In genomic region chr7:93117327-93117726, GRCh38 we compare ENCODE assay signal across 8 cellular contexts. TPM values are rescaled to one million over a fixed set of nuclear protein-coding genes. Genes with fewer than 3 reads are reported as not detected.
DNase-seq lines count a peak whose midpoint lies in the region; ATAC-seq and TF ChIP-seq lines count a peak whose summit lies in the region.

No MANE protein-coding gene starts in this region.

- intact Hi-C loops in left ventricle myocardium inferior (cut with micrococcal nuclease) (no loop called here), cardiac septum (cut with DNase I) (no loop called here), lower lobe of right lung (cut with DNase I) (no loop called here), posterior vena cava (cut with DNase I) (no loop called here)

- DNase-seq in left ventricle myocardium inferior (no peak), cardiac septum (ENCODE audit: low spot score) (no peak), lower lobe of right lung (no peak), posterior vena cava (ENCODE audit: low spot score) (no peak), NCI-H2107 treated with DMSO at 0.1 percent for 48 hours (lab: John Stamatoyannopoulos, UW; ENCODE audit: unreplicated experiment) (no peak), amniotic stem cell (lab: John Stamatoyannopoulos, UW) (no peak), HEK293T (ENCODE audit: extremely low spot score) (no peak)
- no peak for DNase-seq in activated CD8-positive, alpha-beta T cell treated with anti-CD3 and anti-CD28 coated beads, Interleukin-2, amount 10 ng/mL, durations not matched to agents 7 days and 5 days

- peak overlapping the region; percentile 89 for H3K27ac Mint-ChIP-seq in activated CD8-positive, alpha-beta T cell treated with anti-CD3 and anti-CD28 coated beads, Interleukin-2, amount 10 ng/mL, durations not matched to agents 7 days and 5 days

- CTCF ChIA-PET in activated CD8-positive, alpha-beta T cell treated with anti-CD3 and anti-CD28 coated beads, Interleukin-2, amount 10 ng/mL, durations not matched to agents 7 days and 5 days (lab: Charles Lee) = interaction anchor here (0.9 to 2.6 kb wide), 9 partner anchors 14 to 588 kb away, joined by 3 to 11 read pairs (median 4); partner anchors contain the start of genes RBM48 and VPS50
- CTCF ChIA-PET in HEK293T (lab: Yijun Ruan, JAX) = no interaction called here

- H3K9me3 ChIP-seq in left ventricle myocardium inferior (replicated peaks) (peaks cover 50% of the 10 kb centered on the region), lower lobe of right lung (peaks cover 5% of the 10 kb centered on the region)

- H3K4me1 ChIP-seq in left ventricle myocardium inferior (peaks cover 26% of the 10 kb centered on the region), lower lobe of right lung (peaks cover 21% of the 10 kb centered on the region)

- peak overlapping the region; percentile 88 for H3K4me3 Mint-ChIP-seq in activated CD8-positive, alpha-beta T cell treated with anti-CD3 and anti-CD28 coated beads, Interleukin-2, amount 10 ng/mL, durations not matched to agents 7 days and 5 days

- peaks cover 87% of the 10 kb centered on the region for H3K36me3 Mint-ChIP-seq in activated CD8-positive, alpha-beta T cell treated with anti-CD3 and anti-CD28 coated beads, Interleukin-2, amount 10 ng/mL, durations not matched to agents 7 days and 5 days (ENCODE audit: low read depth)

- ATAC-seq in activated CD8-positive, alpha-beta T cell treated with anti-CD3 and anti-CD28 coated beads, Interleukin-2, amount 10 ng/mL, durations not matched to agents 7 days and 5 days = peak; percentile 34
- peak in 1 of 2 donors; percentile 18 for ATAC-seq in lower lobe of right lung

- peaks cover 14% of the 10 kb centered on the region for H3K9me3 Mint-ChIP-seq in activated CD8-positive, alpha-beta T cell treated with anti-CD3 and anti-CD28 coated beads, Interleukin-2, amount 10 ng/mL, durations not matched to agents 7 days and 5 days (ENCODE audit: insufficient read depth)

- no peaks in the 10 kb centered on the region for H3K27me3 Mint-ChIP-seq in activated CD8-positive, alpha-beta T cell treated with anti-CD3 and anti-CD28 coated beads, Interleukin-2, amount 10 ng/mL, durations not matched to agents 7 days and 5 days (ENCODE audit: low read depth)

- TF ChIP-seq CTCF in left ventricle myocardium inferior (IDR thresholded peaks at IDR 0.05; ENCODE audit: borderline replicate concordance) (no peak), lower lobe of right lung (IDR thresholded peaks at IDR 0.05) (no peak)

- H3K27me3 ChIP-seq in left ventricle myocardium inferior (ENCODE audit: low read depth) (no peaks in the 10 kb centered on the region), lower lobe of right lung (ENCODE audit: low read depth) (no peaks in the 10 kb centered on the region)

- H3K4me1 Mint-ChIP-seq in activated CD8-positive, alpha-beta T cell treated with anti-CD3 and anti-CD28 coated beads, Interleukin-2, amount 10 ng/mL, durations not matched to agents 7 days and 5 days (ENCODE audit: low read depth) = peaks cover 48% of the 10 kb centered on the region

- H3K27ac ChIP-seq in left ventricle myocardium inferior (replicated peaks) = peak overlapping the region; percentile 72
- peak overlapping the region; percentile 83 for H3K27ac ChIP-seq in lower lobe of right lung

- H3K36me3 ChIP-seq in left ventricle myocardium inferior = peaks cover 33% of the 10 kb centered on the region
- H3K36me3 ChIP-seq in lower lobe of right lung = peaks cover 1% of the 10 kb centered on the region

- H3K4me3 ChIP-seq in left ventricle myocardium inferior = peak overlapping the region; percentile 61
- peak overlapping the region; percentile 58 for H3K4me3 ChIP-seq in lower lobe of right lung

- POLR2A ChIA-PET in activated CD8-positive, alpha-beta T cell treated with anti-CD3 and anti-CD28 coated beads, Interleukin-2, amount 10 ng/mL, durations not matched to agents 7 days and 5 days (lab: Charles Lee) = interaction anchor here (0.6 to 2.8 kb wide), 13 partner anchors 9 to 284 kb away, joined by 3 to 21 read pairs (median 3); partner anchors contain the start of genes SAMD9L and VPS50
- POLR2A ChIA-PET in HEK293T (lab: Yijun Ruan, JAX) = interaction anchor here (1.0 kb wide), 1 partner anchor 9 kb away, joined by 4 read pairs; no protein-coding TSS in a partner anchor

TF ChIP-seq in HEK293T, 16 proteins besides CTCF, POLR2A, EP300 and RAD21:
- TF ChIP-seq CTBP1 (IDR thresholded peaks at IDR 0.05; ENCODE audit: borderline replicate concordance) = no peak
- no peak for TF ChIP-seq FOXK2 (IDR thresholded peaks at IDR 0.05)
- no peak for TF ChIP-seq TARDBP (IDR thresholded peaks at IDR 0.05)
- TF ChIP-seq LEF1 (IDR thresholded peaks at IDR 0.05; ENCODE audit: borderline replicate concordance) = no peak
- TF ChIP-seq ZNF384 (IDR thresholded peaks at IDR 0.05) = no peak
- TF ChIP-seq HDGF (IDR thresholded peaks at IDR 0.05; ENCODE audit: borderline replicate concordance) = no peak
- TF ChIP-seq ARNT (IDR thresholded peaks at IDR 0.05) = no peak
- no peak for TF ChIP-seq BHLHE40 (IDR thresholded peaks at IDR 0.05; ENCODE audit: borderline replicate concordance)

RNA-seq across cellular contexts. Expression of gene SAMD9, which starts 0.5 kb away (rescaled TPM):
- total RNA-seq in left ventricle myocardium inferior (2.8 TPM), cardiac septum (2.8 TPM), lower lobe of right lung (24.3 TPM), posterior vena cava (10 to 100 TPM in 1 of 2 donors, 1 to 10 TPM in 1; 8.5 to 10.3 TPM)
- 10 to 100 TPM; 49.0 to 51.0 TPM for total RNA-seq in activated CD8-positive, alpha-beta T cell treated with anti-CD3 and anti-CD28 coated beads, Interleukin-2, amount 10 ng/mL, durations not matched to agents 7 days and 5 days

RNA-seq across cellular contexts. Expression of gene SAMD9L, which starts 30.9 kb away (rescaled TPM):
- total RNA-seq in left ventricle myocardium inferior (3.7 TPM), cardiac septum (4.1 TPM), lower lobe of right lung (64.4 TPM), posterior vena cava (10 to 100 TPM; 11.5 to 13.4 TPM)
- 100 to 1,000 TPM; 102 to 109 TPM for total RNA-seq in activated CD8-positive, alpha-beta T cell treated with anti-CD3 and anti-CD28 coated beads, Interleukin-2, amount 10 ng/mL, durations not matched to agents 7 days and 5 days
